In genomic region chr10:78944658-78945333, GRCh38 we compare ENCODE assay signal across 9 cellular contexts.
DNase-seq lines count a peak whose midpoint lies in the region; ATAC-seq, FAIRE-seq and TF ChIP-seq lines count a peak whose summit lies in the region.
"Had no signal": no experiment of that assay in that cellular context is flagged by ENCODE, and none has a peak within 500 bp of the region (broad histone marks: within the 10 kb centered on the region; RNA-seq: fewer than 3 reads in every experiment).

No MANE protein-coding gene starts in this region.

- FAIRE-seq in GM12891 (lab: Jason Lieb, UNC) = no peak

- ATAC-seq in GM21619 (IDR thresholded peaks at IDR 0.05; ENCODE audit: unreplicated experiment) = no peak

- no peak for TF ChIP-seq POLR2A in GM12891 (IDR thresholded peaks at IDR 0.05; ENCODE audit: low read depth, low read length)

- DNase-seq in GM04504 (ENCODE audit: low read depth) (peak; percentile 94), amniotic epithelial cell (ENCODE audit: low read depth) (peak; percentile 99), hepatic stellate cell (ENCODE audit: low spot score) (peak; percentile 90), skeletal muscle cell (ENCODE audit: low read depth) (peak; percentile 93), NCI-H526 treated with DMSO at 0.1 percent for 48 hours (lab: John Stamatoyannopoulos, UW) (no peak), GM12891 (ENCODE audit: insufficient read length, low spot score) (no peak), NCI-H1105 (lab: John Stamatoyannopoulos, UW) (no peak)
- DNase-seq: effector memory CD4-positive, alpha-beta T cell had no signal

- no peak overlapping the region for H3K4me3 ChIP-seq in skeletal muscle cell (ENCODE audit: low read depth, low read length)

TF ChIP-seq in GM12891, 5 proteins besides CTCF, POLR2A, EP300 and RAD21:
- TF ChIP-seq POU2F2 (IDR thresholded peaks at IDR 0.05; ENCODE audit: low read depth, low read length) (no peak), POLR2AphosphoS5 (IDR thresholded peaks at IDR 0.05; ENCODE audit: low read depth, low read length) (no peak), SPI1 (IDR thresholded peaks at IDR 0.05; ENCODE audit: low read depth, low read length) (no peak), PAX5 (IDR thresholded peaks at IDR 0.05; ENCODE audit: insufficient read depth, low read length, severe bottlenecking) (no peak), TAF1 (IDR thresholded peaks at IDR 0.05; ENCODE audit: low read depth, low read length) (no peak)

Comparison
In these comparisons a context has a peak if more than half of its experiments do, and no peak if none do; other contexts are left out.
1. DNase-seq: peak in GM04504 (single experiment), amniotic epithelial cell (single experiment), hepatic stellate cell (single experiment) and skeletal muscle cell (single experiment); none in NCI-H526 treated with DMSO at 0.1 percent for 48 hours (single experiment), GM12891 (single experiment) and NCI-H1105 (single experiment).